Comparison of ENCODE assay signal across 8 cellular contexts in the genomic region with DNA sequence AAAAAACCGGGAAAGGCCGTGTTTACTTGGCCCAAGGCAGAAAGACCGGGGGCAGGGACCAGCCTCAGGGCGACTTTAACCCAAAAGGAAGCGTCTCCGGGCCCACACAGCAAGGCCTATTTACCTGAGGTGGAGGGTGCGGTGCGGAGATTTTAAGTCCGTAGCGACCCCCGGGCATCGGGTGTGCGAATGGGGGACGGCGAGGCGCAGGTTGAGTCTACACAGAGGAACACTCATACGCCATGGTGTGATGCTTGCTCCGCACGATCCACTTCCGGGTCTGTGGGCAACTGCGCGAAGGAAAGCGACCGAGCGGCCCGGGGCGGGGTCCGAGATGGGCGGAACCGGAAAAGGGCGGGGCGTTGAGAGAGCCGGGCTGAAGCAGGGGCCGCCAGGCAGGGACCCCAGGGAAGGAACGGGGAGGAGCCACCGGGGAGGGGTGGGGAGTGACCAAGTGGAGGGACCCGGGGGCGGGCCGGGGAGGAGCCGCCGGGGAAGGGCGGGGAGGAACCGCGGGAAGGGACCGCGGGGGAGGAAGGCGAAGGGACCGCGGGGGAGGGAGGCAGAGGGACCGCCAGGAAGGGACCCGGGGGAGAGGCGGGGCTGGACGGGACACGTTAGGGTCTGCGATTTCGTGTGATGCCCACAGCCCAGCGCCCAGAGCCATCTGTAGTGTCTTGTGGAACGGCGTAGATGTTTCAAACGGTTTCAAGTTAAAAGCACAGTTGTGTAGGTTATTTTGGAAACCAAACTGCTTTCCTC. TPM values are rescaled to one million over a fixed set of nuclear protein-coding genes. Genes with fewer than 3 reads are reported as not detected.
DNase-seq lines count a peak whose midpoint lies in the region; ATAC-seq, FAIRE-seq and TF ChIP-seq lines count a peak whose summit lies in the region.

A gene (minus strand): TSS at position 282 of the 762 bp plus-strand sequence. CDS start 17,146 bp downstream, outside the sequence.

- H3F3A ChIP-seq in OCI-LY1 (ENCODE audit: insufficient read depth, low read length): no peaks in the 10 kb centered on the region

- in situ Hi-C loops in Caki2 (cut with HindIII; ENCODE audit: low pct_unique_long_range_greater_than_20kb, low sequenced_read_pairs): no loop called here

- POLR2A ChIA-PET in endothelial cell of umbilical vein (lab: Charles Lee): interaction anchor here (1.1 kb wide), 1 partner anchor 15 kb away, joined by 3 read pairs; no protein-coding TSS in a partner anchor

- peak; percentile 72 for TF ChIP-seq POLR2A in endothelial cell of umbilical vein (IDR thresholded peaks at IDR 0.05; ENCODE audit: low read depth, low read length)

- CTCF ChIA-PET in endothelial cell of umbilical vein (lab: Charles Lee): interaction anchor here (2.2 kb wide), 1 partner anchor 26 kb away, joined by 12 read pairs; no protein-coding TSS in a partner anchor

- peak within 1 kb of the TSS; percentile 92; the same call in 1 of the 2 replicates for H3K27ac ChIP-seq in HUES6 (ENCODE audit: low read depth, low read length)
- H3K27ac ChIP-seq in OCI-LY1 (ENCODE audit: low read depth, low read length, poor library complexity, severe bottlenecking): peak within 1 kb of the TSS; percentile 67
- H3K27ac ChIP-seq in endothelial cell of umbilical vein (ENCODE audit: insufficient read depth, low read depth, low read length): peak within 1 kb of the TSS; percentile 94

- H3K79me2 ChIP-seq in OCI-LY1 (ENCODE audit: insufficient read depth, low read length): peaks cover 28% of the 10 kb centered on the region
- H3K79me2 ChIP-seq in endothelial cell of umbilical vein (ENCODE audit: control insufficient read depth, insufficient read depth, low read length): peaks cover 19% of the 10 kb centered on the region

- H3K36me3 ChIP-seq in HUES6 (ENCODE audit: control insufficient read depth, insufficient read depth, low read length) (peaks cover 5% of the 10 kb centered on the region), OCI-LY1 (ENCODE audit: insufficient read depth, low read length) (peaks cover 30% of the 10 kb centered on the region), endothelial cell of umbilical vein (ENCODE audit: control insufficient read depth in 2 of 2, extremely low read depth in 1 of 2, insufficient read depth in 2 of 2, low read length in 2 of 2) (no peaks in the 10 kb centered on the region)

- intact Hi-C loops in endothelial cell of umbilical vein (cut with micrococcal nuclease): loop anchor here (1.0 to 5.0 kb wide), 7 partner anchors 16 to 229 kb away; a partner anchor contains a TSS

- peaks cover 5% of the 10 kb centered on the region for H3K4me1 ChIP-seq in HUES6 (ENCODE audit: control insufficient read depth, insufficient read depth, low read length)
- peaks cover 17% of the 10 kb centered on the region for H3K4me1 ChIP-seq in OCI-LY1 (ENCODE audit: insufficient read depth, low read length, severe bottlenecking)
- peaks cover 11% of the 10 kb centered on the region for H3K4me1 ChIP-seq in endothelial cell of umbilical vein (ENCODE audit: control insufficient read depth, extremely low read depth, insufficient read depth, low read length)

- H3K27me3 ChIP-seq in HUES6 (ENCODE audit: control insufficient read depth, insufficient read depth, low read length) (no peaks in the 10 kb centered on the region), OCI-LY1 (ENCODE audit: insufficient read depth, low read length) (no peaks in the 10 kb centered on the region), endothelial cell of umbilical vein (ENCODE audit: control insufficient read depth in 2 of 2, insufficient read depth in 2 of 2, low read length in 2 of 2) (no peaks in the 10 kb centered on the region)

- FAIRE-seq in endothelial cell of umbilical vein (lab: Jason Lieb, UNC): peak; percentile 96

- no peaks in the 10 kb centered on the region for H3K9me1 ChIP-seq in endothelial cell of umbilical vein (replicated peaks; ENCODE audit: control insufficient read depth, extremely low read depth, insufficient read depth, low read length)

- TF ChIP-seq CTCF in OCI-LY1 (IDR thresholded peaks at IDR 0.05; ENCODE audit: low read length) (no peak), endothelial cell of umbilical vein (IDR thresholded peaks at IDR 0.05; ENCODE audit: extremely low read depth in 1 of 2, insufficient read depth in 1 of 2, low read depth in 1 of 2, low read length in 2 of 2) (no peak)

- H3K4me2 ChIP-seq in OCI-LY1 (ENCODE audit: low read length) (peak within 1 kb of the TSS; percentile 89), endothelial cell of umbilical vein (ENCODE audit: insufficient read depth, low read length) (peak within 1 kb of the TSS; percentile 95)

- dilution Hi-C loops in endothelial cell of umbilical vein (cut with MboI; ENCODE audit: extremely low pct_ligation_motif_present, low sequenced_read_pairs): no loop called here

- H3K9ac ChIP-seq in HUES6 (ENCODE audit: low read length) (peak within 1 kb of the TSS; percentile 93), OCI-LY1 (ENCODE audit: low read length) (peak within 1 kb of the TSS; percentile 96), endothelial cell of umbilical vein (replicated peaks; ENCODE audit: extremely low read depth, insufficient read depth, low read length) (peak within 1 kb of the TSS; percentile 99)

- H3K9me2 ChIP-seq in OCI-LY1 (ENCODE audit: low read depth, low read length): no peaks in the 10 kb centered on the region

- H4K20me1 ChIP-seq in OCI-LY1 (ENCODE audit: insufficient read depth, low read length): no peaks in the 10 kb centered on the region
- no peaks in the 10 kb centered on the region for H4K20me1 ChIP-seq in endothelial cell of umbilical vein (replicated peaks; ENCODE audit: control insufficient read depth, extremely low read depth, insufficient read depth, low read length)

- peak within 1 kb of the TSS; percentile 99 for H3K4me3 ChIP-seq in HUES6 (ENCODE audit: low read depth, low read length)
- H3K4me3 ChIP-seq in OCI-LY1 (ENCODE audit: low read depth, low read length, poor library complexity, severe bottlenecking): peak within 1 kb of the TSS; percentile 97
- H3K4me3 ChIP-seq in endothelial cell of umbilical vein (replicated peaks in 1 of 3; ENCODE audit: insufficient read depth in 1 of 3, low read depth in 1 of 3, low read length in 3 of 3): peak within 1 kb of the TSS; percentile 79 to 93 (median 90)

- peak; percentile 95 for DNase-seq in Caki2 (ENCODE audit: low read depth)
- peak; percentile 98 for DNase-seq in activated T-cell treated with anti-CD3 and anti-CD28 coated beads for 1 hour (ENCODE audit: low read depth)
- peak; percentile 98 for DNase-seq in endothelial cell of umbilical vein (ENCODE audit: low read depth, low spot score)
- peak; percentile 98 for DNase-seq in midbrain (lab: John Stamatoyannopoulos, UW)
- peak; percentile 98 to 99 for DNase-seq in stimulated activated CD8-positive, alpha-beta memory T cell treated with anti-CD3 and anti-CD28 coated beads, Interleukin-2, amount 100 ng/mL, for 1 hour (ENCODE audit: low read depth in 2 of 2)

- H3K9me3 ChIP-seq in HUES6 (ENCODE audit: control insufficient read depth, insufficient read depth, low read depth, low read length) (no peaks in the 10 kb centered on the region), OCI-LY1 (ENCODE audit: low read length) (peaks cover 9% of the 10 kb centered on the region; the same call in 1 of the 2 replicates), endothelial cell of umbilical vein (replicated peaks; ENCODE audit: control insufficient read depth, insufficient read depth, low read length) (no peaks in the 10 kb centered on the region)

- BruUV-seq in endothelial cell of umbilical vein (replicated peaks; lab: Mats Ljungman, UMichigan): no TSS peak

- ATAC-seq in GM21390 (IDR thresholded peaks at IDR 0.05; ENCODE audit: unreplicated experiment): peak; percentile 92

- H2AFZ ChIP-seq in OCI-LY1 (ENCODE audit: low read length) (no peak within 1 kb of the TSS), endothelial cell of umbilical vein (ENCODE audit: low read depth, low read length) (peak within 1 kb of the TSS; percentile 98)

TF ChIP-seq in endothelial cell of umbilical vein, 7 proteins besides CTCF, POLR2A, EP300 and RAD21:
- TF ChIP-seq GATA2 (IDR thresholded peaks at IDR 0.05; ENCODE audit: insufficient read depth, insufficient read length, low read depth, low read length) (no peak), POLR2AphosphoS5 (IDR thresholded peaks at IDR 0.05; ENCODE audit: insufficient read depth, low read depth, low read length) (peak; percentile 71)
TF ChIP-seq in endothelial cell of umbilical vein: peak in this region for 1.

RNA-seq across cellular contexts. Expression of the gene that starts here (rescaled TPM):
- 12.3 and 22.3 TPM in 2 replicates for total RNA-seq in Caki2 (2014; rRNA removed; shearing (Covaris generic); ENCODE audit: low replicate concordance)
- 16.4 and 19.7 TPM in 2 replicates for total RNA-seq in endothelial cell of umbilical vein
- polyA plus RNA-seq in endothelial cell of umbilical vein: 11.3 and 12.7 TPM in 2 replicates
- 5.5 and 7.4 TPM in 2 replicates for polyA plus RNA-seq in endothelial cell of umbilical vein (2011; cell fraction: cytosol; rRNA removed)
- 41.5 and 48.5 TPM in 2 replicates for polyA plus RNA-seq in endothelial cell of umbilical vein (2011; cell fraction: nucleus; rRNA removed)
- 9.7 and 10.2 TPM in 2 replicates for polyA plus RNA-seq in endothelial cell of umbilical vein (2012)
- polyA minus RNA-seq in endothelial cell of umbilical vein: 18.4 and 23.5 TPM in 2 replicates
- polyA minus RNA-seq in endothelial cell of umbilical vein (2011; cell fraction: cytosol; rRNA and poly(A)+ RNA removed): 5.2 TPM
- polyA minus RNA-seq in endothelial cell of umbilical vein (2011; cell fraction: nucleus; rRNA and poly(A)+ RNA removed): 39.6 and 44.2 TPM in 2 replicates

Comparison
In these comparisons a context has a peak if more than half of its experiments do, and no peak if none do; other contexts are left out.
1. Peak in every context shown above with its lines: DNase-seq, ATAC-seq, H3K4me3 ChIP-seq and H3K27ac ChIP-seq.